In the genomic region with DNA sequence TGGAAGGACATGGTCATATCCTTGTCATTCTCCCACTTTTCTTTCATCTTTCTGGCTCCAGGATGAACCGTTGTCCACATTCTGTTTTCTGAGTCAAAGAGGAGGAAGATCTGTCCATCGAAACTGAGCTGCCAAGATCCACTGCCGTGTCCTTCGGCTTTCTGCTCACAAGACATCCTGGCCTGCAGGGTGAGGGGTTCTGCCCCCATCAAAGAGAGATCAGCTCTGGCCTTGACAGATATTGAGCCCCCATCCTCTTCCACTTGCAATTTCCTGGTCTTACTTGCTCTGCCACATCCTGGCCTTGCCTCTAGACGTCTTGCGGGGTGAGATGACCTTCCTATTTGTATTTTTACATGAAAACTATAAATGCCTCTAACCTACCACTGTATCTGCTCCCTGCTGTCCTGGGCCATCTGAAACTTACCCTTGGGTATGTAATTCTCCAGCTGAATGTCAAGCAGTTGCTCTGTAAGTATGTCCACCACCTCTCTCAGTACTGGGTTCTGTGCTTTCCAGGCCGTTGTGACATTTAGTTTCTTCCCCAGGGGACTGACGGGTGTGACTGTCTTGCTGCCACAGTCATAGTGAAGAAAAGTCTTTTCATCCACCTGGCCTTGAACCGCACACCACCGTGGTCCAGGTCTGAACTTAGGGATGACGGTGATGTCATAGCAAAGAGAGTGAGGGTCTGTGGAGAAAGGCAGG, we compare ENCODE assay signal across 4 cellular contexts. TPM values are rescaled to one million over a fixed set of nuclear protein-coding genes. Genes with fewer than 3 reads are reported as not detected.
"Had no signal": no experiment of that assay in that cellular context is flagged by ENCODE, and none has a peak within 500 bp of the region (broad histone marks: within the 10 kb centered on the region; RNA-seq: fewer than 3 reads in every experiment).

No MANE protein-coding gene starts in this region.

RNA-seq across cellular contexts. Expression of gene RAET1G, which starts 3.6 kb away (rescaled TPM):
- total RNA-seq: OCI-LY7, SK-MEL-5 had no signal

RNA-seq across cellular contexts. Expression of gene RAET1E, which starts 21.4 kb away (rescaled TPM):
- total RNA-seq: OCI-LY7, SK-MEL-5 had no signal

RNA-seq across cellular contexts. Expression of gene ULBP1, which starts 44.5 kb away (rescaled TPM):
- total RNA-seq: HT1080, MCF 10A, SK-MEL-5 had no signal
